In the genomic region with DNA sequence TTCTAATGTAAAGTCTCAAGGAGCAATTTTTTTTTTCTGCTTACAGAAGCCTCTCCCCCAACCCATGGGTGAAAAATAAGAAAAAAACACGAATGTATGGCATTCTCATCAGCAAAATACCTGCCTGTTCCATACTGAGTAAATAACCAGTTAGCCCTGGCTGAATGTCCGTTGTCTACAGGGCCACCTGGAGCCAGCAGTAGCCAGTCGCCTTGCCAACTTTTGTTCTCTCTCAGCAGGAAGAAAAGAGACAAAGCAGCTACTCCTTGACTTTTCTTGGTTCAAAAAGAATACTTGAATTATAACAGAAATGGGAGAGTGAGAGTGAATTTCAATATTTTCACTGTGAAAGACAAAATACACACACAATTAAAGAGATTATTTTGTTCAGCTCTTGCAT, we compare ENCODE assay signal across 15 cellular contexts.
DNase-seq lines count a peak whose midpoint lies in the region; ATAC-seq lines count a peak whose summit lies in the region.
"Had no signal": no experiment of that assay in that cellular context is flagged by ENCODE, and none has a peak within 500 bp of the region (broad histone marks: within the 10 kb centered on the region; RNA-seq: fewer than 3 reads in every experiment).

No MANE protein-coding gene starts in this region.

- no peaks in the 10 kb centered on the region for H3K27me3 ChIP-seq in HUES6 (ENCODE audit: control insufficient read depth, insufficient read depth, low read length)
- H3K27me3 ChIP-seq: MG63 had no signal

- DNase-seq in ELF-1 (ENCODE audit: low read depth, low spot score) = peak; percentile 11
- peak; percentile 11 for DNase-seq in NCI-H774 (lab: John Stamatoyannopoulos, UW)
- DNase-seq in iPS-NIHi11 (ENCODE audit: low spot score) = peak; percentile 58
- no peak for DNase-seq in NCI-H510A (lab: John Stamatoyannopoulos, UW)
- DNase-seq in NCI-H1694 (lab: John Stamatoyannopoulos, UW) = no peak
- DNase-seq: MG63, NCI-H1092, NCI-H1930, NCI-H524, RPMI8226, SIG-M5 had no signal

- H3K27ac ChIP-seq in HUES6 (ENCODE audit: low read depth, low read length) = peak overlapping the region; percentile 29; the same call in 1 of the 2 replicates
- H3K27ac ChIP-seq: KMS-11 had no signal

- no peak for ATAC-seq in HG02759 (IDR thresholded peaks at IDR 0.05; ENCODE audit: unreplicated experiment)
- ATAC-seq: HepG2 had no signal

- no peaks in the 10 kb centered on the region for H3K9me3 ChIP-seq in HUES6 (ENCODE audit: control insufficient read depth, insufficient read depth, low read depth, low read length)
- H3K9me3 ChIP-seq: MG63 had no signal

- H3K36me3 ChIP-seq in HUES6 (ENCODE audit: control insufficient read depth, insufficient read depth, low read length) = no peaks in the 10 kb centered on the region
- H3K36me3 ChIP-seq: MG63 had no signal

- H3K4me1 ChIP-seq in HUES6 (ENCODE audit: control insufficient read depth, insufficient read depth, low read length) = peaks cover 54% of the 10 kb centered on the region

- H3K9ac ChIP-seq in HUES6 (ENCODE audit: low read length) = no peak overlapping the region
- H3K9ac ChIP-seq: KMS-11 had no signal

- no peak overlapping the region for H3K4me3 ChIP-seq in HUES6 (ENCODE audit: low read depth, low read length)
- H3K4me3 ChIP-seq: MG63 had no signal

Comparison
In these comparisons a context has a peak if more than half of its experiments do, and no peak if none do; other contexts are left out.
1. DNase-seq: peak in ELF-1 (single experiment), NCI-H774 (single experiment) and iPS-NIHi11 (single experiment); none in NCI-H510A (single experiment) and NCI-H1694 (single experiment).